In the genomic region with DNA sequence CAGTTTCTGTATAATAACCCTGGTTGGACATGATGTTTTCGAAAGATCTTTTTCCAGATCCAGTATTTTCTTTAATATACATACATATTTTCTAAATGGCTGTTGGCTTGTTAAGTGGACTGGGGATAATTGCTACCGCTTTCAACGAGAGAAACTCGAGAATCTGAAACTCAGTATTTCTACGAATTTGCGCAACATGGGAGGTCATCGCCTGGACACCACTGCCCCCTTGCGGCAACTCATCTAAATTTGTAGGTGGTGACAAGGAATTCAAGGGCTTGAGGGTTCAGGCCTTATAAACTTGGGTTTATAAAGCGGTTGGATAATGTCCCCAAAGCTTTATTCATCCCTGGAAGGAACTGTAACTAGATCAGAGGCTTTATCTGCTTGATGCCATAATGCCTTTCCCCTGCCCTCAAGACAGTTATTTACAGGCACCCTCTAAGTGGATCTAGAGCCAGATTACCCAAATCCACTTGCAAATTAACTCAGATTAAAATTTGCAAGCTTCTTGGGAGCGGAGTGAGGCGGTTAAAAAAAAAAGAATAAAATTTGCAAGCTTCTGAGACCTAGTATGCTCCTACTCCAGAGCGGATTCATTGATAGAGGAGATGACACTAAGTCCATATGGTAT, we compare ENCODE assay signal across 8 cellular contexts. TPM values are rescaled to one million over a fixed set of nuclear protein-coding genes. Genes with fewer than 3 reads are reported as not detected.
A peak's percentile ranks its signal among the peaks of the same experiment; 100 is the strongest.
DNase-seq lines count a peak whose midpoint lies in the region; ATAC-seq and TF ChIP-seq lines count a peak whose summit lies in the region.

No MANE protein-coding gene starts in this region.

- no peak overlapping the region for H3K27ac Mint-ChIP-seq in endodermal cell

- no peaks in the 10 kb centered on the region for H3K9me3 Mint-ChIP-seq in endodermal cell

- 0 to 25% methylated on average over 7 to 12 of the region's 12 CpGs for WGBS in endodermal cell (ENCODE audit: insufficient coverage in 1 of 2, insufficient read length in 1 of 2), 2 experiments

- H3K36me3 Mint-ChIP-seq in endodermal cell (ENCODE audit: low read depth), result no peaks in the 10 kb centered on the region

- no peak overlapping the region for H3K27ac ChIP-seq in endodermal cell (ENCODE audit: low read depth, low read length)

- H3K9me3 ChIP-seq in endodermal cell (ENCODE audit: control insufficient read depth, low read length), result no peaks in the 10 kb centered on the region

- H3K36me3 ChIP-seq in endodermal cell (ENCODE audit: control insufficient read depth, insufficient read depth, low read length), result no peaks in the 10 kb centered on the region

- H3K4me3 Mint-ChIP-seq in endodermal cell, result peak overlapping the region; percentile 63

- H3K4me1 ChIP-seq in endodermal cell (ENCODE audit: control insufficient read depth, insufficient read depth, low read length), result no peaks in the 10 kb centered on the region

- H3K27me3 ChIP-seq in endodermal cell (ENCODE audit: control insufficient read depth, insufficient read depth, low read length, poor library complexity, severe bottlenecking), result peaks cover 64% of the 10 kb centered on the region

- peak; percentile 13 for DNase-seq in AG09309 (ENCODE audit: low read depth)
- DNase-seq in NCI-H748 (lab: John Stamatoyannopoulos, UW; ENCODE audit: unreplicated experiment), result peak; percentile 65
- peak; percentile 88 for DNase-seq in activated CD8-positive, alpha-beta memory T cell treated with anti-CD3 and anti-CD28 coated beads for 24 hours
- DNase-seq in endodermal cell, result peak; percentile 92
- peak; percentile 75 for DNase-seq in mucosa of gallbladder (ENCODE audit: low spot score)
- peak; percentile 28 to 49 for DNase-seq in stimulated activated CD8-positive, alpha-beta memory T cell treated with anti-CD3 and anti-CD28 coated beads, Interleukin-4, amount 100 ng/mL, for 1 hour (ENCODE audit: low read depth in 2 of 2, low spot score in 1 of 2)

- H3K27me3 Mint-ChIP-seq in endodermal cell (ENCODE audit: insufficient read depth), result peaks cover 84% of the 10 kb centered on the region

- peaks cover 13% of the 10 kb centered on the region for H3K4me1 Mint-ChIP-seq in endodermal cell

- TF ChIP-seq CTCF in AG09309 (IDR thresholded peaks at IDR 0.05; ENCODE audit: control insufficient read depth, insufficient read depth, low read depth, low read length, missing control alignments) (peak; percentile 84), endodermal cell (conservative IDR thresholded peaks at IDR 0.05) (peak; percentile 93)

- no peak overlapping the region for H3K9ac ChIP-seq in endodermal cell (ENCODE audit: extremely low read depth, low read length, poor library complexity, severe bottlenecking)

- H3K4me3 ChIP-seq in AG09309 (ENCODE audit: control insufficient read depth, low read depth, low read length), result no peak overlapping the region
- peak overlapping the region; percentile 74 for H3K4me3 ChIP-seq in endodermal cell (ENCODE audit: low read length)

- peak; percentile 48 for ATAC-seq in GM18858 (IDR thresholded peaks at IDR 0.05; ENCODE audit: unreplicated experiment)
- ATAC-seq in HG03135 (IDR thresholded peaks at IDR 0.05; ENCODE audit: unreplicated experiment), result peak; percentile 61

RNA-seq across cellular contexts. Expression of gene KCNK18, which starts 21.3 kb away (rescaled TPM):
- total RNA-seq in endodermal cell, result not detected
- not detected for polyA plus RNA-seq in endodermal cell (2013, experiment 1 of 2)
- polyA plus RNA-seq in endodermal cell (2013, experiment 2 of 2), result not detected
- not detected for total RNA-seq in mucosa of gallbladder

RNA-seq across cellular contexts. Expression of gene VAX1, which starts 37.9 kb away (rescaled TPM):
- total RNA-seq in endodermal cell (1 to 10 TPM; 3.2 to 3.5 TPM), mucosa of gallbladder (not detected)
- 0.53 TPM for polyA plus RNA-seq in endodermal cell (2013, experiment 1 of 2)
- polyA plus RNA-seq in endodermal cell (2013, experiment 2 of 2), result 0.46 TPM

Comparison
In these comparisons a context has a peak if more than half of its experiments do, and no peak if none do; other contexts are left out.
1. DNase-seq: peak in every context shown above with its lines; median percentile 92 in endodermal cell; 88 in activated CD8-positive, alpha-beta memory T cell treated with anti-CD3 and anti-CD28 coated beads for 24 hours; 75 in mucosa of gallbladder; 65 in NCI-H748; 38 in stimulated activated CD8-positive, alpha-beta memory T cell treated with anti-CD3 and anti-CD28 coated beads, Interleukin-4, amount 100 ng/mL, for 1 hour; 13 in AG09309.